In the genomic region with DNA sequence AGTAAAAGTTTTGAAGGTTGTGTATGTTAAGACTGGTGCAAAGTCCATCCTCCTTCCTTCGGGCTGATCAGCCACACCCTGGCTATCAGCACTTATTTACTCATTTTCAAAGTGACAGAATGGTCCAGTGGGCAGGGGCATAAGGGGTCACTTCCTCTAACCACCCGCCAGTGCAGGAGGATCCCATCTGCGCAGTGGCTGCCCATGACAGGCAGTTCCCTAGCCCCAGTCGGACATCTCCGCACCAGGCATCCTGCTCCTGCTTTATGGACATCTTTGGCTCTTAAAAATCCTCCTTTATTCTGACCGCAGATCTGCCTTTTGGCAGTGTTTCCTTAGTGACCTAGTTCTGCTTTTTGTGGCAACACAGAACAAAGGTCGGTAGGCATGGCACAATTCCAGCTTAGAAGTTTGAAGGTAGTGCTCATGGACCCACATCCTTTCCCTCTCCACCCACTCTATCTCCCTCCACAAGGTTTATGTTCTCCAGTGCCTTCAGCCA, we compare ENCODE assay signal across 1 cellular context.
TF ChIP-seq lines count a peak whose summit lies in the region.

No MANE protein-coding gene starts in this region.

TF ChIP-seq in GM23338, 12 proteins besides CTCF, POLR2A, EP300 and RAD21 (continued from another document):
- TF ChIP-seq, protein P1, sequence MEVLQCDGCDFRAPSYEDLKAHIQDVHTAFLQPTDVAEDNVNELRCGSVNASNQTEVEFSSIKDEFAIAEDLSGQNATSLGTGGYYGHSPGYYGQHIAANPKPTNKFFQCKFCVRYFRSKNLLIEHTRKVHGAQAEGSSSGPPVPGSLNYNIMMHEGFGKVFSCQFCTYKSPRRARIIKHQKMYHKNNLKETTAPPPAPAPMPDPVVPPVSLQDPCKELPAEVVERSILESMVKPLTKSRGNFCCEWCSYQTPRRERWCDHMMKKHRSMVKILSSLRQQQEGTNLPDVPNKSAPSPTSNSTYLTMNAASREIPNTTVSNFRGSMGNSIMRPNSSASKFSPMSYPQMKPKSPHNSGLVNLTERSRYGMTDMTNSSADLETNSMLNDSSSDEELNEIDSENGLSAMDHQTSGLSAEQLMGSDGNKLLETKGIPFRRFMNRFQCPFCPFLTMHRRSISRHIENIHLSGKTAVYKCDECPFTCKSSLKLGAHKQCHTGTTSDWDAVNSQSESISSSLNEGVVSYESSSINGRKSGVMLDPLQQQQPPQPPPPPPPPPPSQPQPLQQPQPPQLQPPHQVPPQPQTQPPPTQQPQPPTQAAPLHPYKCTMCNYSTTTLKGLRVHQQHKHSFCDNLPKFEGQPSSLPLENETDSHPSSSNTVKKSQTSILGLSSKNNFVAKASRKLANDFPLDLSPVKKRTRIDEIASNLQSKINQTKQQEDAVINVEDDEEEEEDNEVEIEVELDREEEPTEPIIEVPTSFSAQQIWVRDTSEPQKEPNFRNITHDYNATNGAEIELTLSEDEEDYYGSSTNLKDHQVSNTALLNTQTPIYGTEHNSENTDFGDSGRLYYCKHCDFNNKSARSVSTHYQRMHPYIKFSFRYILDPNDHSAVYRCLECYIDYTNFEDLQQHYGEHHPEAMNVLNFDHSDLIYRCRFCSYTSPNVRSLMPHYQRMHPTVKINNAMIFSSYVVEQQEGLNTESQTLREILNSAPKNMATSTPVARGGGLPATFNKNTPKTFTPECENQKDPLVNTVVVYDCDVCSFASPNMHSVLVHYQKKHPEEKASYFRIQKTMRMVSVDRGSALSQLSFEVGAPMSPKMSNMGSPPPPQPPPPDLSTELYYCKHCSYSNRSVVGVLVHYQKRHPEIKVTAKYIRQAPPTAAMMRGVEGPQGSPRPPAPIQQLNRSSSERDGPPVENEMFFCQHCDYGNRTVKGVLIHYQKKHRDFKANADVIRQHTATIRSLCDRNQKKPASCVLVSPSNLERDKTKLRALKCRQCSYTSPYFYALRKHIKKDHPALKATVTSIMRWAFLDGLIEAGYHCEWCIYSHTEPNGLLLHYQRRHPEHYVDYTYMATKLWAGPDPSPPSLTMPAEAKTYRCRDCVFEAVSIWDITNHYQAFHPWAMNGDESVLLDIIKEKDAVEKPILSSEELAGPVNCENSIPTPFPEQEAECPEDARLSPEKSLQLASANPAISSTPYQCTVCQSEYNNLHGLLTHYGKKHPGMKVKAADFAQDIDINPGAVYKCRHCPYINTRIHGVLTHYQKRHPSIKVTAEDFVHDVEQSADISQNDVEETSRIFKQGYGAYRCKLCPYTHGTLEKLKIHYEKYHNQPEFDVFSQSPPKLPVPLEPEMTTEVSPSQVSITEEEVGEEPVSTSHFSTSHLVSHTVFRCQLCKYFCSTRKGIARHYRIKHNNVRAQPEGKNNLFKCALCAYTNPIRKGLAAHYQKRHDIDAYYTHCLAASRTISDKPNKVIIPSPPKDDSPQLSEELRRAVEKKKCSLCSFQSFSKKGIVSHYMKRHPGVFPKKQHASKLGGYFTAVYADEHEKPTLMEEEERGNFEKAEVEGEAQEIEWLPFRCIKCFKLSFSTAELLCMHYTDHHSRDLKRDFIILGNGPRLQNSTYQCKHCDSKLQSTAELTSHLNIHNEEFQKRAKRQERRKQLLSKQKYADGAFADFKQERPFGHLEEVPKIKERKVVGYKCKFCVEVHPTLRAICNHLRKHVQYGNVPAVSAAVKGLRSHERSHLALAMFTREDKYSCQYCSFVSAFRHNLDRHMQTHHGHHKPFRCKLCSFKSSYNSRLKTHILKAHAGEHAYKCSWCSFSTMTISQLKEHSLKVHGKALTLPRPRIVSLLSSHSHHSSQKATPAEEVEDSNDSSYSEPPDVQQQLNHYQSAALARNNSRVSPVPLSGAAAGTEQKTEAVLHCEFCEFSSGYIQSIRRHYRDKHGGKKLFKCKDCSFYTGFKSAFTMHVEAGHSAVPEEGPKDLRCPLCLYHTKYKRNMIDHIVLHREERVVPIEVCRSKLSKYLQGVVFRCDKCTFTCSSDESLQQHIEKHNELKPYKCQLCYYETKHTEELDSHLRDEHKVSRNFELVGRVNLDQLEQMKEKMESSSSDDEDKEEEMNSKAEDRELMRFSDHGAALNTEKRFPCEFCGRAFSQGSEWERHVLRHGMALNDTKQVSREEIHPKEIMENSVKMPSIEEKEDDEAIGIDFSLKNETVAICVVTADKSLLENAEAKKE (CRISPR knock-in tag; IDR thresholded peaks at IDR 0.05): no peak
- TF ChIP-seq ZNF331 (CRISPR knock-in tag; IDR thresholded peaks at IDR 0.05; ENCODE audit: low read depth) (no peak), NANOG (IDR thresholded peaks at IDR 0.05; ENCODE audit: borderline replicate concordance) (no peak), EZH2phosphoT487 (IDR thresholded peaks at IDR 0.05; ENCODE audit: unreplicated experiment) (no peak), POLR2AphosphoS5 (IDR thresholded peaks at IDR 0.05; ENCODE audit: low read depth) (no peak), EZH2 (IDR thresholded peaks at IDR 0.05; ENCODE audit: low read depth, unreplicated experiment) (no peak)
- TF ChIP-seq, protein P2, sequence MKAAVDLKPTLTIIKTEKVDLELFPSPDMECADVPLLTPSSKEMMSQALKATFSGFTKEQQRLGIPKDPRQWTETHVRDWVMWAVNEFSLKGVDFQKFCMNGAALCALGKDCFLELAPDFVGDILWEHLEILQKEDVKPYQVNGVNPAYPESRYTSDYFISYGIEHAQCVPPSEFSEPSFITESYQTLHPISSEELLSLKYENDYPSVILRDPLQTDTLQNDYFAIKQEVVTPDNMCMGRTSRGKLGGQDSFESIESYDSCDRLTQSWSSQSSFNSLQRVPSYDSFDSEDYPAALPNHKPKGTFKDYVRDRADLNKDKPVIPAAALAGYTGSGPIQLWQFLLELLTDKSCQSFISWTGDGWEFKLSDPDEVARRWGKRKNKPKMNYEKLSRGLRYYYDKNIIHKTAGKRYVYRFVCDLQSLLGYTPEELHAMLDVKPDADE (IDR thresholded peaks at IDR 0.05): no peak
